8 cellular contexts compared by ENCODE assay signal in the genomic region with DNA sequence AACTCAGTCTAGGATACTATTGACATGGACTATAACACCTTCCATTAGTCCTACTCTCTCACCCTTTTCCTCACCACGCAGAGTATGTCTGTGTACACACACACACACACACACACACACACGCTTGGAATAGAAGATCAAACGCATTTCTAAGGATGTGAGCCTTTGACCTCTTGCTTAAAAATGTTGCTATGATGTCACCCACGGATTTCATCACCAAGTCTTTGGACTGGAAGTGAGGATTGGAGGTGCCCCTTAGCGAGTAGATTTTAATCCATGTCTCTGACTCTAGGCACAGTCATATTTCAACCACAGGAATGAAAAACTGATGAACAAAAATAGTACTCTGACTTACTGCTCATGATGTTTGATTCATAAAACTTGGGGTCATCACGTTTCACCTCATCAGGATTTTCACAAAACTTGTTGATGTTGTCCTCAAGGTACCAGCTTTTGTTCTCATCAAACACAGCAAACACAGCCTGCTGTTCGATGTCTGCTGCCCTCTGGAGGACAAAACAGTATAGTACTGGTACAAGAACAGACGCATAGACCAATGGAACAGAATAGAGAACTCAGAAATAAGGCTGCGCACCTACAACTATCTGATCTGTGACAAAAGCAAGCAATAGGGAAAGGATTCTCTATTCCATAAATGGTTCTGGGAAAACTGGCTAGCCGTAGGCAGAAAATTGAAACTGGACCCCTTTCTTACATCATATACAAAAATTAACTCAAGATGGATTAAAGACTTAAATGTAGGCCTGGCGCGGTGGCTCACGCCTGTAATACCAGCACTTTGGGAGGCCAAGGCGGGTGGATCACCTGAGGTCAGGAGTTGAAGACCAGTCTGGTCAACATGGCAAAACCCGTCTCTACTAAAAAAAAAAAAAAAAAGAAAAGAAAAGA. TPM values are rescaled to one million over a fixed set of nuclear protein-coding genes. Genes with fewer than 3 reads are reported as not detected.
DNase-seq lines count a peak whose midpoint lies in the region; ATAC-seq and TF ChIP-seq lines count a peak whose summit lies in the region.

No MANE protein-coding gene starts in this region.

- H3K79me2 ChIP-seq in PC-9 (ENCODE audit: low read depth), result no peaks in the 10 kb centered on the region

- no peak overlapping the region for H2AFZ ChIP-seq in PC-9

- TF ChIP-seq EP300 in Ishikawa (IDR thresholded peaks at IDR 0.05; ENCODE audit: borderline replicate concordance), result no peak

- peak; percentile 83 for ATAC-seq in GM19023 (IDR thresholded peaks at IDR 0.05; ENCODE audit: unreplicated experiment)
- no peak for ATAC-seq in HG03565 (IDR thresholded peaks at IDR 0.05; ENCODE audit: unreplicated experiment)

- H3K27ac ChIP-seq in C4-2B (peak overlapping the region; percentile 9; the same call in 1 of the 2 replicates), PC-9 (no peak overlapping the region)

- intact Hi-C loops in PC-9 (cut with micrococcal nuclease; ENCODE audit: unreplicated experiment), result loop anchor here (1.0 to 5.0 kb wide), 5 partner anchors 60 to 1204 kb away; no protein-coding TSS in a partner anchor
- intact Hi-C loops in head of caudate nucleus (cut with DNase I), result loop anchor here (5.0 kb wide), 1 partner anchor 79 kb away; no protein-coding TSS in a partner anchor

- no peak overlapping the region for H3K4me3 ChIP-seq in PC-9

- no peaks in the 10 kb centered on the region for H3F3A ChIP-seq in PC-9 (ENCODE audit: insufficient read depth, low read depth)

- CTCF ChIA-PET in PC-9 (lab: Charles Lee), result interaction anchor here (0.6 to 1.5 kb wide), 4 partner anchors 60 to 943 kb away, joined by 3 read pairs; partner anchors contain the start of gene SLC19A2

- H3K9me3 ChIP-seq in PC-9 (ENCODE audit: insufficient read depth, low read depth), result no peaks in the 10 kb centered on the region

- no peak overlapping the region for H3K4me2 ChIP-seq in PC-9

- POLR2A ChIA-PET in PC-9 (lab: Charles Lee; ENCODE audit: unreplicated experiment), result no interaction called here

- no peaks in the 10 kb centered on the region for H3K9me2 ChIP-seq in PC-9 (ENCODE audit: insufficient read depth)

- H3K4me1 ChIP-seq in PC-9 (replicated peaks; ENCODE audit: insufficient read depth), result no peaks in the 10 kb centered on the region

- TF ChIP-seq RAD21 in Ishikawa (IDR thresholded peaks at IDR 0.05; ENCODE audit: low read depth), result peak; percentile 92

- BruUV-seq in PC-9 (replicated peaks; lab: Mats Ljungman, UMichigan), result no TSS peak

- DNase-seq in PC-9, result peak; percentile 44 to 63
- DNase-seq in activated naive CD4-positive, alpha-beta T cell treated with anti-CD3 and anti-CD28 coated beads, Interleukin-2, amount 50 U/mL, for 16 hours, result peak; percentile 34
- DNase-seq in head of caudate nucleus, result peak; percentile 18 to 87 (median 62)
- peak; percentile 88 for DNase-seq in pons (ENCODE audit: low spot score)

- H3K36me3 ChIP-seq in PC-9 (ENCODE audit: low read depth), result no peaks in the 10 kb centered on the region

- H4K20me1 ChIP-seq in PC-9 (ENCODE audit: insufficient read depth), result no peaks in the 10 kb centered on the region

- H3K27me3 ChIP-seq in PC-9 (ENCODE audit: insufficient read depth, low read depth), result no peaks in the 10 kb centered on the region

- TF ChIP-seq CTCF in C4-2B (conservative IDR thresholded peaks at IDR 0.05) (peak; percentile 91), PC-9 (conservative IDR thresholded peaks at IDR 0.05) (peak; percentile 90)

TF ChIP-seq in Ishikawa, 13 proteins besides CTCF, POLR2A, EP300 and RAD21:
- no peak for TF ChIP-seq ZBTB7A (IDR thresholded peaks at IDR 0.05; ENCODE audit: low read depth)
- no peak for TF ChIP-seq NFIC (IDR thresholded peaks at IDR 0.05)
- no peak for TF ChIP-seq TEAD4 (IDR thresholded peaks at IDR 0.05)
- no peak for TF ChIP-seq TAF1 (IDR thresholded peaks at IDR 0.05; ENCODE audit: low read depth)
- TF ChIP-seq CREB1 (IDR thresholded peaks at IDR 0.05; ENCODE audit: low read depth), result no peak
- TF ChIP-seq EGR1 (IDR thresholded peaks at IDR 0.05), result no peak
- TF ChIP-seq, protein P1, sequence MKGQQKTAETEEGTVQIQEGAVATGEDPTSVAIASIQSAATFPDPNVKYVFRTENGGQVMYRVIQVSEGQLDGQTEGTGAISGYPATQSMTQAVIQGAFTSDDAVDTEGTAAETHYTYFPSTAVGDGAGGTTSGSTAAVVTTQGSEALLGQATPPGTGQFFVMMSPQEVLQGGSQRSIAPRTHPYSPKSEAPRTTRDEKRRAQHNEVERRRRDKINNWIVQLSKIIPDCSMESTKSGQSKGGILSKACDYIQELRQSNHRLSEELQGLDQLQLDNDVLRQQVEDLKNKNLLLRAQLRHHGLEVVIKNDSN (IDR thresholded peaks at IDR 0.05), result no peak
- TF ChIP-seq REST (IDR thresholded peaks at IDR 0.05; ENCODE audit: low read depth), result no peak
- TF ChIP-seq YY1 (IDR thresholded peaks at IDR 0.05; ENCODE audit: low read depth), result no peak
- TF ChIP-seq, protein P2, sequence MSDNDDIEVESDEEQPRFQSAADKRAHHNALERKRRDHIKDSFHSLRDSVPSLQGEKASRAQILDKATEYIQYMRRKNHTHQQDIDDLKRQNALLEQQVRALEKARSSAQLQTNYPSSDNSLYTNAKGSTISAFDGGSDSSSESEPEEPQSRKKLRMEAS (IDR thresholded peaks at IDR 0.05), result no peak
- TF ChIP-seq CEBPB (IDR thresholded peaks at IDR 0.05), result no peak
- no peak for TF ChIP-seq TCF12 (IDR thresholded peaks at IDR 0.05; ENCODE audit: low read depth)
- TF ChIP-seq FOXM1 (IDR thresholded peaks at IDR 0.05; ENCODE audit: borderline replicate concordance, low read depth), result no peak

RNA-seq across cellular contexts. Expression of gene F5, which starts 39.9 kb away (rescaled TPM):
- not detected in 2 replicates for total RNA-seq in PC-9 (2021)

Comparison
In these comparisons a context has a peak if more than half of its experiments do, and no peak if none do; other contexts are left out.
1. DNase-seq: peak in every context shown above with its lines; median percentile 88 in pons; 62 in head of caudate nucleus; 54 in PC-9; 34 in activated naive CD4-positive, alpha-beta T cell treated with anti-CD3 and anti-CD28 coated beads, Interleukin-2, amount 50 U/mL, for 16 hours.